11 cellular contexts compared by ENCODE assay signal in the genomic region with DNA sequence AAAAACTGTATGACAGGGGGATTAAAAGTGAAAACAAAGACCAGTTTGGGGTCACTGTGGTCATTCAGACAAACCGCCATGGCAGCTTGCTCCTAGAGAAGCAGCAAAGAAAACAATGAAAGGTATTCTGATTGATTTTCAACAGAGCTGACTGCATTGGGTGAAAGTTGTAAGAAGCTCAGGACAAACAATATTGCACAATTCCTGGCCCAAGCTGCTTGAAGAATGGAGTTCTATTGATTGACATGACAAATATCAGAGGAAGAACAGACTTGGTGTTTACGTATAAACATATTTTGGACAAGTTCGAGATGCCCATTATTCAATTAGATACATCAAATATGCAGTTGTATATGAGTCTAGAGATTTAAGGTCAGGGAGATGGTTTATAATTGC.
DNase-seq lines count a peak whose midpoint lies in the region; ATAC-seq, FAIRE-seq and TF ChIP-seq lines count a peak whose summit lies in the region.
"Had no signal": no experiment of that assay in that cellular context is flagged by ENCODE, and none has a peak within 500 bp of the region (broad histone marks: within the 10 kb centered on the region; RNA-seq: fewer than 3 reads in every experiment).

No MANE protein-coding gene starts in this region.

- H3K9me3 Mint-ChIP-seq in CD4-positive, alpha-beta memory T cell = peaks cover 0 to 20% (median 1%) of the 10 kb centered on the region in 8 donors
- H3K9me3 Mint-ChIP-seq in IgD-negative memory B cell (peaks cover 0 to 2% (median 1%) of the 10 kb centered on the region in 3 donors), nephron (no peaks in the 10 kb centered on the region)

- peak overlapping the region in 1 of 8 donors; percentile 36 for H3K4me3 Mint-ChIP-seq in CD4-positive, alpha-beta memory T cell
- H3K4me3 Mint-ChIP-seq in IgD-negative memory B cell = peak overlapping the region in 2 of 4 donors; percentile 42 to 50
- peak overlapping the region in 2 of 3 experiments; percentile 42 to 44 for H3K4me3 Mint-ChIP-seq in nephron

- RAD21 ChIA-PET in GM12878 (lab: Charles Lee; ENCODE audit: unreplicated experiment) = interaction anchor here (2.1 to 2.8 kb wide), 2 partner anchors 21 to 29 kb away, joined by 6 to 7 read pairs; no protein-coding TSS in a partner anchor

- H3K9ac ChIP-seq in GM12878 (ENCODE audit: control insufficient read depth, insufficient read depth, low read length) = no peak overlapping the region

- intact Hi-C loops in CD4-positive, alpha-beta memory T cell (cut with micrococcal nuclease) = loop anchor here (5.0 to 10.0 kb wide), 5 partner anchors 248 to 1868 kb away; a partner anchor contains a TSS
- intact Hi-C loops in GM12878 (cut with micrococcal nuclease; ENCODE audit: unreplicated experiment) = loop anchor here (10.0 kb wide), 1 partner anchor 1090 kb away; a partner anchor contains a TSS

- no peak for TF ChIP-seq RAD21 in GM12878 (IDR thresholded peaks at IDR 0.05; ENCODE audit: insufficient read depth, low read depth, low read length)

- CTCF ChIA-PET in CD4-positive, alpha-beta memory T cell (lab: Charles Lee; ENCODE audit: partially characterized antibody) = interaction anchor here (0.8 to 10.4 kb wide), 7 partner anchors 10 to 192 kb away, joined by 4 to 144 read pairs (median 17); a partner anchor contains a TSS
- CTCF ChIA-PET in GM12878 (lab: Yijun Ruan, JAX) = interaction anchor here (1.0 to 12.3 kb wide), 5 partner anchors 12 to 71 kb away, joined by 5 to 117 read pairs (median 7); no protein-coding TSS in a partner anchor

- in situ Hi-C loops in GM12878 (cut with MboI) = no loop called here

- no peak overlapping the region for H3K27ac ChIP-seq in CD4-positive, alpha-beta memory T cell (ENCODE audit: low read depth, low read length)
- H3K27ac ChIP-seq in GM12878 (ENCODE audit: control insufficient read depth, insufficient read depth) = peak overlapping the region; percentile 10; the same call in 1 of the 2 replicates

- peak overlapping the region in 6 of 7 donors; percentile 88 to 100 (median 98) for H3K27ac Mint-ChIP-seq in CD4-positive, alpha-beta memory T cell
- H3K27ac Mint-ChIP-seq in IgD-negative memory B cell (peak overlapping the region in 2 of 3 donors; percentile 59 to 100), nephron (peak overlapping the region; percentile 44 to 92 (median 63))

- no peaks in the 10 kb centered on the region for H3K36me3 ChIP-seq in CD4-positive, alpha-beta memory T cell (ENCODE audit: insufficient read depth, low read length)
- H3K36me3 ChIP-seq in GM12878 (ENCODE audit: control insufficient read depth in 2 of 2, insufficient read depth in 2 of 2, low read length in 1 of 2) = no peaks in the 10 kb centered on the region

- no peaks in the 10 kb centered on the region for H3K27me3 ChIP-seq in CD4-positive, alpha-beta memory T cell (ENCODE audit: insufficient read depth, low read length)
- no peaks in the 10 kb centered on the region for H3K27me3 ChIP-seq in GM12878 (replicated peaks in 1 of 2; ENCODE audit: control insufficient read depth in 2 of 2, insufficient read depth in 2 of 2, low read length in 1 of 2)

- H3K4me2 ChIP-seq in GM12878 (ENCODE audit: control insufficient read depth, insufficient read depth) = no peak overlapping the region

- no peak overlapping the region for H2AFZ ChIP-seq in GM12878 (ENCODE audit: control insufficient read depth, low read depth, low read length)

- H3K4me1 ChIP-seq in CD4-positive, alpha-beta memory T cell (ENCODE audit: insufficient read depth, low read length) = peaks cover 33% of the 10 kb centered on the region
- peaks cover 12% of the 10 kb centered on the region for H3K4me1 ChIP-seq in GM12878 (ENCODE audit: control insufficient read depth, insufficient read depth, low read length)

- H3K27me3 Mint-ChIP-seq in CD4-positive, alpha-beta memory T cell = peaks cover 0 to 4% of the 10 kb centered on the region in 2 donors
- no peaks in the 10 kb centered on the region for H3K27me3 Mint-ChIP-seq in IgD-negative memory B cell
- no peaks in the 10 kb centered on the region for H3K27me3 Mint-ChIP-seq in nephron (ENCODE audit: low read depth)

- no peak for DNase-seq in CD4-positive, alpha-beta memory T cell
- DNase-seq in GM12878 (ENCODE audit: low read depth, low spot score) = no peak
- no peak for DNase-seq in NCI-H2227 treated with DMSO at 0.1 percent for 48 hours (lab: John Stamatoyannopoulos, UW)
- DNase-seq in dermis blood vessel endothelial cell = no peak
- DNase-seq: caudate nucleus, NCI-H446 had no signal

- TF ChIP-seq EP300 in GM12878 (IDR thresholded peaks at IDR 0.05; ENCODE audit: borderline replicate concordance in 1 of 2, control insufficient read depth in 1 of 2, low read depth in 2 of 2, low read length in 2 of 2) = no peak

- POLR2A ChIA-PET in CD4-positive, alpha-beta memory T cell (lab: Charles Lee; ENCODE audit: partially characterized antibody) = interaction anchor here (0.7 to 20.6 kb wide), 15 partner anchors 5 to 1848 kb away, joined by 3 to 1198 read pairs (median 47); a partner anchor contains a TSS
- POLR2A ChIA-PET in GM12878 (lab: Charles Lee) = interaction anchor here (0.5 to 2.0 kb wide), 6 partner anchors 10 to 192 kb away, joined by 3 to 6 read pairs (median 4); a partner anchor contains a TSS

- TF ChIP-seq CTCF in GM12878 (IDR thresholded peaks at IDR 0.05 in 2 of 3, conservative IDR thresholded peaks at IDR 0.05 in 1 of 3; ENCODE audit: control insufficient read depth in 2 of 3, extremely low read depth in 1 of 3, insufficient read depth in 1 of 3, low read depth in 3 of 3, low read length in 3 of 3) = no peak
- TF ChIP-seq CTCF in nephron (IDR thresholded peaks at IDR 0.05; ENCODE audit: unreplicated experiment in 3 of 3) = no peak

- no peak for ATAC-seq in GM12878
- no peak for ATAC-seq in HG03432 (IDR thresholded peaks at IDR 0.05; ENCODE audit: unreplicated experiment)
- no peak for ATAC-seq in HG03108 (IDR thresholded peaks at IDR 0.05; ENCODE audit: unreplicated experiment)

- no peaks in the 10 kb centered on the region for H4K20me1 ChIP-seq in GM12878 (ENCODE audit: control insufficient read depth, insufficient read depth)

- no peak for FAIRE-seq in GM12878 (lab: Jason Lieb, UNC)

- no peaks in the 10 kb centered on the region for H3K79me2 ChIP-seq in GM12878 (ENCODE audit: control insufficient read depth, insufficient read depth, low read length)

- H3K9me3 ChIP-seq in CD4-positive, alpha-beta memory T cell (ENCODE audit: control insufficient read depth in 1 of 2, low read length in 2 of 2) = no peaks in the 10 kb centered on the region
- peaks cover under 1% of the 10 kb centered on the region; the same call in 1 of the 3 replicates for H3K9me3 ChIP-seq in GM12878 (replicated peaks; ENCODE audit: control insufficient read depth, insufficient read depth, low read length)

- peaks cover 20 to 73% (median 42%) of the 10 kb centered on the region in 4 donors for H3K4me1 Mint-ChIP-seq in CD4-positive, alpha-beta memory T cell
- H3K4me1 Mint-ChIP-seq in IgD-negative memory B cell = peaks cover 15 to 27% (median 21%) of the 10 kb centered on the region in 3 donors
- H3K4me1 Mint-ChIP-seq in nephron = peaks cover 49% of the 10 kb centered on the region

- H3K4me3 ChIP-seq in CD4-positive, alpha-beta memory T cell (ENCODE audit: low read length in 2 of 2) = no peak overlapping the region
- no peak overlapping the region for H3K4me3 ChIP-seq in GM12878
- H3K4me3 ChIP-seq: lung had no signal

- SMC1A ChIA-PET in GM12878 (lab: Charles Lee; ENCODE audit: uncharacterized antibody, unreplicated experiment) = interaction anchor here (0.7 to 4.4 kb wide), 6 partner anchors 15 to 72 kb away, joined by 3 to 25 read pairs (median 12); a partner anchor contains a TSS

- no TSS peak for BruUV-seq in GM12878 (replicated peaks; lab: Mats Ljungman, UMichigan)

- TF ChIP-seq POLR2A in GM12878 (IDR thresholded peaks at IDR 0.05; ENCODE audit: low read depth, low read length) = no peak

- WGBS in GM12878 (ENCODE audit: insufficient coverage, insufficient replicate concordance, low lambda C conversion rate, missing lambda C conversion rate) = 95% methylated on average over 3 of the region's 3 CpGs

- peaks cover 0 to 20% of the 10 kb centered on the region in 2 donors for H3K36me3 Mint-ChIP-seq in CD4-positive, alpha-beta memory T cell
- H3K36me3 Mint-ChIP-seq in IgD-negative memory B cell = no peaks in the 10 kb centered on the region
- no peaks in the 10 kb centered on the region for H3K36me3 Mint-ChIP-seq in nephron (ENCODE audit: low read depth)

TF ChIP-seq in GM12878, 131 proteins besides CTCF, POLR2A, EP300 and RAD21 (continues in another document):
- TF ChIP-seq MEF2B (IDR thresholded peaks at IDR 0.05; ENCODE audit: partially characterized antibody, poor library complexity, severe bottlenecking) (no peak), RFX5 (IDR thresholded peaks at IDR 0.05; ENCODE audit: low read depth, low read length) (no peak), SREBF1 (IDR thresholded peaks at IDR 0.05; ENCODE audit: low read length) (no peak), CBX5 (IDR thresholded peaks at IDR 0.05; ENCODE audit: low read depth) (no peak), DPF2 (IDR thresholded peaks at IDR 0.05) (no peak), SUZ12 (IDR thresholded peaks at IDR 0.05; ENCODE audit: unreplicated experiment) (no peak), CREB1 (IDR thresholded peaks at IDR 0.05; ENCODE audit: low read depth) (no peak), LARP7 (IDR thresholded peaks at IDR 0.05) (no peak), ZNF207 (IDR thresholded peaks at IDR 0.05; ENCODE audit: borderline replicate concordance) (no peak)
- TF ChIP-seq, protein P1, sequence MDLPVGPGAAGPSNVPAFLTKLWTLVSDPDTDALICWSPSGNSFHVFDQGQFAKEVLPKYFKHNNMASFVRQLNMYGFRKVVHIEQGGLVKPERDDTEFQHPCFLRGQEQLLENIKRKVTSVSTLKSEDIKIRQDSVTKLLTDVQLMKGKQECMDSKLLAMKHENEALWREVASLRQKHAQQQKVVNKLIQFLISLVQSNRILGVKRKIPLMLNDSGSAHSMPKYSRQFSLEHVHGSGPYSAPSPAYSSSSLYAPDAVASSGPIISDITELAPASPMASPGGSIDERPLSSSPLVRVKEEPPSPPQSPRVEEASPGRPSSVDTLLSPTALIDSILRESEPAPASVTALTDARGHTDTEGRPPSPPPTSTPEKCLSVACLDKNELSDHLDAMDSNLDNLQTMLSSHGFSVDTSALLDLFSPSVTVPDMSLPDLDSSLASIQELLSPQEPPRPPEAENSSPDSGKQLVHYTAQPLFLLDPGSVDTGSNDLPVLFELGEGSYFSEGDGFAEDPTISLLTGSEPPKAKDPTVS (IDR thresholded peaks at IDR 0.05; ENCODE audit: low read depth, low read length) = no peak
